In genomic region chr9:68536876-68537490, GRCh38 we compare ENCODE assay signal across 33 cellular contexts. TPM values are rescaled to one million over a fixed set of nuclear protein-coding genes. Genes with fewer than 3 reads are reported as not detected.
A peak's percentile ranks its signal among the peaks of the same experiment; 100 is the strongest.
DNase-seq lines count a peak whose midpoint lies in the region; ATAC-seq and TF ChIP-seq lines count a peak whose summit lies in the region.
"Had no signal": no experiment of that assay in that cellular context is flagged by ENCODE, and none has a peak within 500 bp of the region (broad histone marks: within the 10 kb centered on the region; RNA-seq: fewer than 3 reads in every experiment).

No MANE protein-coding gene starts in this region.

- no peak overlapping the region for H3K4me3 ChIP-seq in coronary artery
- peak overlapping the region in 1 of 2 donors; percentile 27 for H3K4me3 ChIP-seq in muscle layer of duodenum (ENCODE audit: low read depth in 1 of 2, low read length in 2 of 2)
- H3K4me3 ChIP-seq in stomach smooth muscle (ENCODE audit: low read length in 2 of 2), result peak overlapping the region in 1 of 2 donors; percentile 29
- H3K4me3 ChIP-seq in H7 (ENCODE audit: insufficient read depth, low read depth, low read length), result no peak overlapping the region
- H3K4me3 ChIP-seq: GM23248, left lung, mucosa of descending colon had no signal

- H3K9me3 ChIP-seq in muscle layer of duodenum (ENCODE audit: control insufficient read depth in 1 of 2, low read length in 2 of 2), result no peaks in the 10 kb centered on the region
- H3K9me3 ChIP-seq in stomach smooth muscle (ENCODE audit: control insufficient read depth in 2 of 2, low read length in 2 of 2), result no peaks in the 10 kb centered on the region
- H3K9me3 ChIP-seq: left lung, mucosa of descending colon, SK-N-SH had no signal

- in situ Hi-C loops in ACHN (cut with HindIII; ENCODE audit: low pct_ligation_motif_present, low pct_unique_long_range_greater_than_20kb, low sequenced_read_pairs), result no loop called here

- intact Hi-C loops in left cardiac atrium (cut with DNase I), result no loop called here

- H3K4me1 ChIP-seq in muscle layer of duodenum (ENCODE audit: control insufficient read depth in 1 of 2, insufficient read depth in 2 of 2, low read length in 2 of 2) (peaks cover 10 to 12% of the 10 kb centered on the region in 2 donors), stomach smooth muscle (ENCODE audit: control insufficient read depth, insufficient read depth, low read length) (peaks cover 49% of the 10 kb centered on the region)

- no peaks in the 10 kb centered on the region for H3K27me3 ChIP-seq in muscle layer of duodenum (ENCODE audit: low read depth, low read length)
- H3K27me3 ChIP-seq in stomach smooth muscle (ENCODE audit: control insufficient read depth in 1 of 2, insufficient read depth in 2 of 2, low read length in 2 of 2), result no peaks in the 10 kb centered on the region
- H3K27me3 ChIP-seq in H7 (ENCODE audit: control insufficient read depth, insufficient read depth, low read length), result peaks cover 18% of the 10 kb centered on the region; the same call in 1 of the 2 replicates
- H3K27me3 ChIP-seq: left lung had no signal

- peak; percentile 56 to 60 for ATAC-seq in left cardiac atrium
- no peak for ATAC-seq in HG02763 (IDR thresholded peaks at IDR 0.05; ENCODE audit: unreplicated experiment)
- ATAC-seq in HG02981 (IDR thresholded peaks at IDR 0.05; ENCODE audit: unreplicated experiment), result no peak
- ATAC-seq: activated CD8-positive, alpha-beta memory T cell treated with anti-CD3 and anti-CD28 coated beads, Interleukin-2, amount 10 ng/mL, durations not matched to agents 7 days and 5 days; left lung; mucosa of descending colon had no signal

- no peak for TF ChIP-seq CTCF in coronary artery (IDR thresholded peaks at IDR 0.05)

- DNase-seq in coronary artery (ENCODE audit: low spot score), result no peak
- peak; percentile 45 for DNase-seq in left cardiac atrium
- no peak for DNase-seq in ACHN
- DNase-seq in H7, result no peak
- DNase-seq: activated B cell treated with CpG ODN at 0.5 μM for 24 hours; activated CD4-positive, alpha-beta T cell treated with anti-CD3 and anti-CD28 coated beads, Interleukin-2, amount 10 ng/mL, durations not matched to agents 7 days and 5 days; activated CD8-positive, alpha-beta memory T cell treated with anti-CD3 and anti-CD28 coated beads, Interleukin-2, amount 10 ng/mL, durations not matched to agents 7 days and 5 days; activated gamma-delta T cell treated with Interleukin-2 at 50 U/mL for 16 hours; activated naive CD8-positive, alpha-beta T cell treated with anti-CD3 and anti-CD28 coated beads, Interleukin-2, amount 10 ng/mL, durations not matched to agents 7 days and 5 days; activated T-cell treated with anti-CD3 and anti-CD28 coated beads, Interleukin-2, amount 50 U/mL, for 48 hours; dermis blood vessel endothelial cell; DND-41; GM23248; IMR-90; left lung; mucosa of descending colon; MV-4-11; NCI-H1436 treated with DMSO at 0.1 percent for 48 hours; NCI-H226; NCI-H526 treated with DMSO at 0.1 percent for 48 hours; nephron progenitor cell; NK-92 treated with Interleukin-12 subunit alpha and Interleukin-12 subunit beta, amount 100 ng/mL, for 24 hours; SK-N-SH; stimulated activated CD4-positive, alpha-beta T cell treated with anti-CD3 and anti-CD28 coated beads, Interleukin-1b, Interleukin-23, amount 100 ng/mL, for 48 hours had no signal

- peak overlapping the region in 1 of 2 donors; percentile 10 for H3K9ac ChIP-seq in stomach smooth muscle (ENCODE audit: low read length in 2 of 2)
- H3K9ac ChIP-seq: GM23248, SK-N-SH had no signal

- H3K27ac ChIP-seq in coronary artery (peak overlapping the region; percentile 69 to 88), muscle layer of duodenum (ENCODE audit: low read length) (peak overlapping the region; percentile 45), stomach smooth muscle (ENCODE audit: low read length) (peak overlapping the region; percentile 87)
- H3K27ac ChIP-seq: GM23248, left lung had no signal

- peaks cover 3 to 4% of the 10 kb centered on the region in 2 donors for H3K36me3 ChIP-seq in muscle layer of duodenum (ENCODE audit: control insufficient read depth in 1 of 2, insufficient read depth in 2 of 2, low read length in 2 of 2)
- H3K36me3 ChIP-seq in stomach smooth muscle (ENCODE audit: control insufficient read depth in 2 of 2, insufficient read depth in 2 of 2, low read length in 2 of 2), result peaks cover 7 to 8% of the 10 kb centered on the region in 2 donors
- no peaks in the 10 kb centered on the region for H3K36me3 ChIP-seq in H7 (replicated peaks; ENCODE audit: control insufficient read depth, insufficient read depth, low read length)
- H3K36me3 ChIP-seq: left lung had no signal

RNA-seq across cellular contexts. Expression of gene TMEM252, which starts 3.7 kb away (rescaled TPM):
- under 1 TPM in 1 of 2 donors, not detected in 1; 0.18 TPM for total RNA-seq in left cardiac atrium
- total RNA-seq in H7 (2014; rRNA removed; shearing (Covaris generic)), result not detected in 2 replicates
- total RNA-seq: activated B cell treated with CpG ODN at 0.5 μM for 24 hours; activated CD4-positive, alpha-beta T cell treated with anti-CD3 and anti-CD28 coated beads, Interleukin-2, amount 10 ng/mL, durations not matched to agents 7 days and 5 days; activated CD8-positive, alpha-beta memory T cell treated with anti-CD3 and anti-CD28 coated beads, Interleukin-2, amount 10 ng/mL, durations not matched to agents 7 days and 5 days; activated naive CD8-positive, alpha-beta T cell treated with anti-CD3 and anti-CD28 coated beads, Interleukin-2, amount 10 ng/mL, durations not matched to agents 7 days and 5 days; fibroblast of lung; GM23248; IMR-90; left lung; LHCN-M2; osteocyte; T-helper 1 cell treated with Interleukin-12 subunit alpha and Interleukin-12 subunit beta and Interleukin-4 antibody, amounts not matched to agents 30 ng/mL and 1 ng/mL, for 36 hours; ureter had no signal

Comparison
In these comparisons a context has a peak if more than half of its experiments do, and no peak if none do; other contexts are left out.
1. ATAC-seq: peak in left cardiac atrium (2 of 2); none in HG02763 (single experiment) and HG02981 (single experiment).
2. Peak in every context shown above with its lines, with median percentiles within 50 percentile points of each other: H3K27ac ChIP-seq.